Comparison of ENCODE assay signal across 24 cellular contexts in genomic region chr5:175337680-175338079, GRCh38.
"Had no signal": no experiment of that assay in that cellular context is flagged by ENCODE, and none has a peak within 500 bp of the region (broad histone marks: within the 10 kb centered on the region; RNA-seq: fewer than 3 reads in every experiment).

No MANE protein-coding gene starts in this region.

- H3K27ac ChIP-seq: ascending aorta, cardiac muscle cell, KMS-11, SJSA1 had no signal

- DNase-seq: activated CD4-positive, alpha-beta T cell treated with anti-CD3 and anti-CD28 coated beads for 36 hours; activated CD4-positive, alpha-beta T cell treated with anti-CD3 and anti-CD28 coated beads, Interleukin-2, amount 10 ng/mL, durations not matched to agents 7 days and 5 days; activated CD4-positive, alpha-beta T cell treated with anti-CD3 and anti-CD28 coated beads, Interleukin-2, amount 50 U/mL, for 48 hours; activated CD8-positive, alpha-beta T cell treated with anti-CD3 and anti-CD28 coated beads, Interleukin-2, amount 10 ng/mL, durations not matched to agents 7 days and 5 days; activated gamma-delta T cell; activated naive CD4-positive, alpha-beta T cell treated with Interleukin-2 at 50 U/mL for 16 hours; activated naive CD8-positive, alpha-beta T cell treated with anti-CD3 and anti-CD28 coated beads, Interleukin-2, amount 10 ng/mL, durations not matched to agents 7 days and 5 days; activated T-cell treated with anti-CD3 and anti-CD28 coated beads, Interleukin-2, amount 50 U/mL, for 24 hours; amygdala; MM.1S; MV-4-11; NCI-H1092; NCI-H1436 treated with DMSO at 0.1 percent for 48 hours; NCI-H1930; NCI-H2081 treated with DMSO at 0.1 percent for 48 hours; NCI-H2171; NCI-H526 treated with DMSO at 0.1 percent for 48 hours; SHP77; SK-N-SH had no signal

- H3K4me2 ChIP-seq: KMS-11, SK-N-SH had no signal

- H3K36me3 ChIP-seq: ascending aorta, cardiac muscle cell, SJSA1 had no signal

- H3K4me1 ChIP-seq: ascending aorta had no signal

- H3K4me3 ChIP-seq: ascending aorta, cardiac muscle cell, SJSA1 had no signal

- H3K9me3 ChIP-seq: ascending aorta, SJSA1, SK-N-SH had no signal

- FAIRE-seq: TTC549 had no signal

- H3K27me3 ChIP-seq: ascending aorta, cardiac muscle cell, SJSA1 had no signal

- H3K9ac ChIP-seq: KMS-11, SK-N-SH had no signal
